In the genomic region with DNA sequence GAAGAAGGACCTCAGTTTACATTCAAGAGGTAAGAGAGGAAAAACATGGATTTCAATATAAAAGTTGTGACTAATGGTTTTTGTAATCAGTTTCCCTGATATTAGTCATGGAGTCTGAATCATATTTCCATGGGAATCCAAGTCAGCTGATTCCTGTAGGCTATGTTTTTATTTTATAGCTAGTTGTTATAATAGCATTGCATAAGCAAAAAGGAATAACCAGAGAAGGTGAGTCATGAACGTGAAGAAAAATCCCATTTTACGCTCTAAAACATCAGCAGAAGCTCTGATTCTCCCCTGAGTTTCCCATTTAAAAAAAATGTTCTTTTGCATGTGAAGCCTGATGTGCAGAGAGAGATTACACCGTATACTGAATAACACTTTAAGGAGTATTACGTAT, we compare ENCODE assay signal across 17 cellular contexts.
DNase-seq lines count a peak whose midpoint lies in the region; ATAC-seq and TF ChIP-seq lines count a peak whose summit lies in the region.
"Had no signal": no experiment of that assay in that cellular context is flagged by ENCODE, and none has a peak within 500 bp of the region (broad histone marks: within the 10 kb centered on the region; RNA-seq: fewer than 3 reads in every experiment).

No MANE protein-coding gene starts in this region.

- CTCF ChIA-PET in HEK293 (lab: Yijun Ruan, JAX) = interaction anchor here (0.9 to 1.0 kb wide), 2 partner anchors 10 to 15 kb away, joined by 3 read pairs; no protein-coding TSS in a partner anchor

- H3K4me3 ChIP-seq in HEK293 (ENCODE audit: low read depth, low read length) = no peak overlapping the region
- no peak overlapping the region for H3K4me3 ChIP-seq in foreskin fibroblast (ENCODE audit: low read depth in 1 of 2, low read length in 2 of 2)
- H3K4me3 ChIP-seq: adrenal gland, coronary artery, thyroid gland had no signal

- no peaks in the 10 kb centered on the region for H3K4me1 ChIP-seq in HEK293 (ENCODE audit: control insufficient read depth, insufficient read depth, low read length)
- H3K4me1 ChIP-seq: adrenal gland, thyroid gland had no signal

- H3K36me3 ChIP-seq in HEK293 (ENCODE audit: control insufficient read depth in 2 of 2, insufficient read depth in 1 of 2, low read length in 2 of 2) = no peaks in the 10 kb centered on the region
- H3K36me3 ChIP-seq: adrenal gland, neutrophil, thyroid gland had no signal

- DNase-seq in brain pericyte (ENCODE audit: low read depth, low spot score) (peak; percentile 29), foreskin fibroblast (peak; percentile 42 to 83), G401 (ENCODE audit: low spot score) (no peak), inferior parietal cortex (ENCODE audit: extremely low spot score) (no peak), Right ventricle myocardium superior (no peak)
- DNase-seq: activated B cell treated with CpG ODN at 0.5 μM for 24 hours; activated CD8-positive, alpha-beta memory T cell treated with anti-CD3 and anti-CD28 coated beads for 24 hours; adrenal gland; CD4-positive, alpha-beta memory T cell; hippocampal formation; KBM-7; SHP77 treated with DMSO at 0.1 percent for 48 hours; thyroid gland had no signal

- no peaks in the 10 kb centered on the region for H3K9me3 ChIP-seq in HEK293 (ENCODE audit: control insufficient read depth, insufficient read depth, low read depth, low read length)
- H3K9me3 ChIP-seq: adrenal gland, neutrophil, thyroid gland had no signal

- intact Hi-C loops in Right ventricle myocardium superior (cut with DNase I) = no loop called here

- H3K27ac ChIP-seq in HEK293 (ENCODE audit: extremely low read depth, low read depth, low read length) = no peak overlapping the region
- H3K27ac ChIP-seq: adrenal gland, coronary artery, neutrophil, thyroid gland had no signal

- ATAC-seq in GM21786 (IDR thresholded peaks at IDR 0.05; ENCODE audit: unreplicated experiment) (no peak), Right ventricle myocardium superior (ENCODE audit: poor library complexity) (no peak)

- in situ Hi-C loops in G401 (cut with HindIII; ENCODE audit: low sequenced_read_pairs) = no loop called here

- POLR2A ChIA-PET in HEK293 (lab: Yijun Ruan, JAX) = no interaction called here

- no peak for TF ChIP-seq CTCF in HEK293 (tag by site-specific recombination; IDR thresholded peaks at IDR 0.05)
- no peak for TF ChIP-seq CTCF in foreskin fibroblast (IDR thresholded peaks at IDR 0.05; ENCODE audit: low read depth, low read length)

TF ChIP-seq in HEK293, 187 proteins besides CTCF, POLR2A, EP300 and RAD21:
- TF ChIP-seq, protein P1, sequence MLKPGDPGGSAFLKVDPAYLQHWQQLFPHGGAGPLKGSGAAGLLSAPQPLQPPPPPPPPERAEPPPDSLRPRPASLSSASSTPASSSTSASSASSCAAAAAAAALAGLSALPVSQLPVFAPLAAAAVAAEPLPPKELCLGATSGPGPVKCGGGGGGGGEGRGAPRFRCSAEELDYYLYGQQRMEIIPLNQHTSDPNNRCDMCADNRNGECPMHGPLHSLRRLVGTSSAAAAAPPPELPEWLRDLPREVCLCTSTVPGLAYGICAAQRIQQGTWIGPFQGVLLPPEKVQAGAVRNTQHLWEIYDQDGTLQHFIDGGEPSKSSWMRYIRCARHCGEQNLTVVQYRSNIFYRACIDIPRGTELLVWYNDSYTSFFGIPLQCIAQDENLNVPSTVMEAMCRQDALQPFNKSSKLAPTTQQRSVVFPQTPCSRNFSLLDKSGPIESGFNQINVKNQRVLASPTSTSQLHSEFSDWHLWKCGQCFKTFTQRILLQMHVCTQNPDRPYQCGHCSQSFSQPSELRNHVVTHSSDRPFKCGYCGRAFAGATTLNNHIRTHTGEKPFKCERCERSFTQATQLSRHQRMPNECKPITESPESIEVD (tag by site-specific recombination; IDR thresholded peaks at IDR 0.05) = 0 out of 2 replicates have a peak, but pooled peaks have one; percentile 12
- TF ChIP-seq ZNF707 (tag by site-specific recombination; IDR thresholded peaks at IDR 0.05) = no peak

Comparison
In these comparisons a context has a peak if more than half of its experiments do, and no peak if none do; other contexts are left out.
1. DNase-seq: peak in brain pericyte (single experiment) and foreskin fibroblast (2 of 2); none in G401 (single experiment), inferior parietal cortex (single experiment) and Right ventricle myocardium superior (single experiment).